In the genomic region with DNA sequence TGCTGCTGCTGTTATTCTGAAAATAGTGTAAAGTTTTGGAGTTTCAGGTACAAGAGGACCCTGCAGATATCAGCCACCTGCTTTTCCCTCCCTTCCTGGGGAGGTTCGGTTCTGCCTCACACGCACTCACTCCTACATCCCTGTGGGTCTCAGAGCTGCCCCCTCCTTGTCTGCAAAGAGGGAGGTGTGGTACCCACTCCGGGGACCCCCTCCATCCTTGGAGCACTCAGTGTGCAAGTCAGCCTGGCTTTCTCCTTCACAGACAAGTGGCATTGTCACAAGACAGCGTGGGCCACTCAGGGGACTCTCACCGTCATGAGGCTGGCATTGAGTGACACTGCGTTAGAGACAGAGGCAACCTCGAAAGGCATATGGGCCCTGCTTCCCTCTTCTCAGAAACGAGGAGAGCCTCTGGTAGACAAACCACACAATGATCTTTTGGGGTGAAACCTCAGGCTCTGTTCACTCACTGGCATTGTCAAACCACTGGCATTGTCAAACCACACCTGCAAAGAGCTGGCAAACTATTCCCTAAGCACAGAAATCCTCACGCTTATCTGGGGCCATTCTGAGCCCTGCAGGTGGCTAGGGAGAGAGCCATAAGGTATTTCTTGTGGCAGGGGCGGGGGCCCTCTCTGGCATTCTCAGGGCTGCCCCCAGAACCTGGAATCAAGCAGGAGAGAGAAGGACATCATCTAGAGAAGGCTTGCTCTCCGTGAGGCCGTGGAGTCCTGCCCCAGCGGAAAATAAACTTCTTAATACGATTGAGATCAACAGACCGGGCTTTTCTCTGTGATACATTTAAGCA, we compare ENCODE assay signal across 17 cellular contexts.
DNase-seq lines count a peak whose midpoint lies in the region; ATAC-seq and TF ChIP-seq lines count a peak whose summit lies in the region.
"Had no signal": no experiment of that assay in that cellular context is flagged by ENCODE, and none has a peak within 500 bp of the region (broad histone marks: within the 10 kb centered on the region; RNA-seq: fewer than 3 reads in every experiment).

No MANE protein-coding gene starts in this region.

- no peaks in the 10 kb centered on the region for H3K27me3 Mint-ChIP-seq in activated CD8-positive, alpha-beta T cell treated with anti-CD3 and anti-CD28 coated beads for 36 hours
- H3K27me3 Mint-ChIP-seq in stimulated activated naive CD8-positive, alpha-beta T cell treated with anti-CD3 and anti-CD28 coated beads, Interleukin-15, amount 100 ng/mL, for 72 hours = no peaks in the 10 kb centered on the region
- H3K27me3 Mint-ChIP-seq: activated B cell treated with CpG ODN at 0.5 μM for 24 hours; stimulated activated naive CD8-positive, alpha-beta T cell treated with anti-CD3 and anti-CD28 coated beads, Interleukin-15, Interleukin-2, amounts not matched to agents 100 ng/mL and 50 ng/mL, for 24 hours had no signal

- POLR2A ChIA-PET in activated CD8-positive, alpha-beta T cell treated with anti-CD3 and anti-CD28 coated beads for 36 hours (lab: Charles Lee) = no interaction called here

- H3K27ac Mint-ChIP-seq in activated CD8-positive, alpha-beta T cell treated with anti-CD3 and anti-CD28 coated beads for 36 hours = no peak overlapping the region
- H3K27ac Mint-ChIP-seq in stimulated activated naive CD8-positive, alpha-beta T cell treated with anti-CD3 and anti-CD28 coated beads, Interleukin-15, amount 100 ng/mL, for 72 hours = no peak overlapping the region
- H3K27ac Mint-ChIP-seq: activated B cell treated with CpG ODN at 0.5 μM for 24 hours; nephron progenitor cell; stimulated activated naive CD8-positive, alpha-beta T cell treated with anti-CD3 and anti-CD28 coated beads, Interleukin-15, Interleukin-2, amounts not matched to agents 100 ng/mL and 50 ng/mL, for 24 hours had no signal

- CTCF ChIA-PET in activated CD8-positive, alpha-beta T cell treated with anti-CD3 and anti-CD28 coated beads for 36 hours (lab: Charles Lee) = no interaction called here

- ATAC-seq in activated CD8-positive, alpha-beta T cell treated with anti-CD3 and anti-CD28 coated beads for 36 hours = peak; percentile 81
- peak; percentile 86 for ATAC-seq in stimulated activated naive CD8-positive, alpha-beta T cell treated with anti-CD3 and anti-CD28 coated beads, Interleukin-15, amount 100 ng/mL, for 72 hours
- no peak for ATAC-seq in GM19452 (IDR thresholded peaks at IDR 0.05; ENCODE audit: unreplicated experiment)
- ATAC-seq in GM18511 (IDR thresholded peaks at IDR 0.05; ENCODE audit: unreplicated experiment) = no peak

- no peaks in the 10 kb centered on the region for H3K4me1 Mint-ChIP-seq in activated CD8-positive, alpha-beta T cell treated with anti-CD3 and anti-CD28 coated beads for 36 hours (ENCODE audit: low read depth)
- no peaks in the 10 kb centered on the region for H3K4me1 Mint-ChIP-seq in stimulated activated naive CD8-positive, alpha-beta T cell treated with anti-CD3 and anti-CD28 coated beads, Interleukin-15, amount 100 ng/mL, for 72 hours
- H3K4me1 Mint-ChIP-seq: activated B cell treated with CpG ODN at 0.5 μM for 24 hours had no signal

- peak; percentile 9 for DNase-seq in stimulated activated CD4-positive, alpha-beta T cell treated with anti-CD3 and anti-CD28 coated beads, Interleukin-15, amount 100 ng/mL, for 24 hours
- no peak for DNase-seq in stimulated activated CD4-positive, alpha-beta T cell treated with anti-CD3 and anti-CD28 coated beads, Interleukin-4, amount 100 ng/mL, for 1 hour
- peak; percentile 55 for DNase-seq in activated CD8-positive, alpha-beta T cell treated with anti-CD3 and anti-CD28 coated beads for 36 hours
- peak; percentile 69 for DNase-seq in mesenteric fat pad (ENCODE audit: low spot score)
- DNase-seq in stimulated activated naive CD8-positive, alpha-beta T cell treated with anti-CD3 and anti-CD28 coated beads, Interleukin-15, amount 100 ng/mL, for 72 hours = peak in 1 of 2 donors; percentile 34
- DNase-seq in SK-N-DZ (ENCODE audit: low spot score) = no peak
- DNase-seq: activated B cell treated with CpG ODN at 0.5 μM for 24 hours, DMS79, kidney, mesenchymal stem cell, NCI-H2029, nephron progenitor cell, PC-9, trophoblast cell had no signal

- no peaks in the 10 kb centered on the region for H3K36me3 Mint-ChIP-seq in activated CD8-positive, alpha-beta T cell treated with anti-CD3 and anti-CD28 coated beads for 36 hours (ENCODE audit: low read depth)

- H3K4me3 Mint-ChIP-seq in activated CD8-positive, alpha-beta T cell treated with anti-CD3 and anti-CD28 coated beads for 36 hours = no peak overlapping the region
- no peak overlapping the region for H3K4me3 Mint-ChIP-seq in stimulated activated naive CD8-positive, alpha-beta T cell treated with anti-CD3 and anti-CD28 coated beads, Interleukin-15, amount 100 ng/mL, for 72 hours
- H3K4me3 Mint-ChIP-seq: activated B cell treated with CpG ODN at 0.5 μM for 24 hours; nephron progenitor cell; stimulated activated naive CD8-positive, alpha-beta T cell treated with anti-CD3 and anti-CD28 coated beads, Interleukin-15, Interleukin-2, amounts not matched to agents 100 ng/mL and 50 ng/mL, for 24 hours had no signal

- no peaks in the 10 kb centered on the region for H3K9me3 Mint-ChIP-seq in activated CD8-positive, alpha-beta T cell treated with anti-CD3 and anti-CD28 coated beads for 36 hours
- H3K9me3 Mint-ChIP-seq in stimulated activated naive CD8-positive, alpha-beta T cell treated with anti-CD3 and anti-CD28 coated beads, Interleukin-15, amount 100 ng/mL, for 72 hours = peaks cover 0 to 6% of the 10 kb centered on the region in 2 donors
- H3K9me3 Mint-ChIP-seq: nephron progenitor cell; stimulated activated naive CD8-positive, alpha-beta T cell treated with anti-CD3 and anti-CD28 coated beads, Interleukin-15, Interleukin-2, amounts not matched to agents 100 ng/mL and 50 ng/mL, for 24 hours had no signal

- intact Hi-C loops in activated CD8-positive, alpha-beta T cell treated with anti-CD3 and anti-CD28 coated beads for 36 hours (cut with micrococcal nuclease) = no loop called here

- TF ChIP-seq CTCF in activated CD8-positive, alpha-beta T cell treated with anti-CD3 and anti-CD28 coated beads for 36 hours (IDR thresholded peaks at IDR 0.05) = no peak

Comparison
In these comparisons a context has a peak if more than half of its experiments do, and no peak if none do; other contexts are left out.
1. DNase-seq: peak in stimulated activated CD4-positive, alpha-beta T cell treated with anti-CD3 and anti-CD28 coated beads, Interleukin-15, amount 100 ng/mL, for 24 hours (single experiment), activated CD8-positive, alpha-beta T cell treated with anti-CD3 and anti-CD28 coated beads for 36 hours (single experiment) and mesenteric fat pad (single experiment); none in stimulated activated CD4-positive, alpha-beta T cell treated with anti-CD3 and anti-CD28 coated beads, Interleukin-4, amount 100 ng/mL, for 1 hour (single experiment) and SK-N-DZ (single experiment).
2. ATAC-seq: peak in activated CD8-positive, alpha-beta T cell treated with anti-CD3 and anti-CD28 coated beads for 36 hours (single experiment) and stimulated activated naive CD8-positive, alpha-beta T cell treated with anti-CD3 and anti-CD28 coated beads, Interleukin-15, amount 100 ng/mL, for 72 hours (single experiment); none in GM19452 (single experiment) and GM18511 (single experiment).